In genomic region chr9:68751556-68751955, GRCh38 we compare ENCODE assay signal across 22 cellular contexts. TPM values are rescaled to one million over a fixed set of nuclear protein-coding genes. Genes with fewer than 3 reads are reported as not detected.
"Had no signal": no experiment of that assay in that cellular context is flagged by ENCODE, and none has a peak within 500 bp of the region (broad histone marks: within the 10 kb centered on the region; RNA-seq: fewer than 3 reads in every experiment).

No MANE protein-coding gene starts in this region.

- H3K27ac Mint-ChIP-seq: natural killer cell had no signal

- H3K4me3 Mint-ChIP-seq: central memory CD8-positive, alpha-beta T cell; natural killer cell; neural crest cell; type B pancreatic cell had no signal

- H3K27me3 ChIP-seq: dorsolateral prefrontal cortex, foreskin keratinocyte, heart left ventricle, sigmoid colon, suprapubic skin, thyroid gland had no signal

- H3K27me3 Mint-ChIP-seq: type B pancreatic cell had no signal

- H3K27ac ChIP-seq: dorsolateral prefrontal cortex, foreskin keratinocyte, sigmoid colon, skin epidermis, suprapubic skin, thyroid gland had no signal

- H3K36me3 Mint-ChIP-seq: natural killer cell, type B pancreatic cell had no signal

- ATAC-seq: esophagus mucosa, heart left ventricle, left ventricle myocardium superior, natural killer cell had no signal

- H3K36me3 ChIP-seq: heart left ventricle, sigmoid colon, suprapubic skin, thyroid gland had no signal

- DNase-seq: cortex of kidney; dorsolateral prefrontal cortex; effector CD8-positive, alpha-beta T cell; heart left ventricle; hippocampal formation; left colon; left ventricle myocardium superior; natural killer cell; posterior cingulate gyrus; sigmoid colon; stimulated activated CD4-positive, alpha-beta T cell treated with anti-CD3 and anti-CD28 coated beads, Interleukin-2, amount 100 ng/mL, for 24 hours; stimulated activated CD4-positive, alpha-beta T cell treated with anti-CD3 and anti-CD28 coated beads, Interleukin-4, amount 100 ng/mL, for 4 hours; stimulated activated naive CD4-positive, alpha-beta T cell treated with Interleukin-2 at 50 U/mL for 16 hours; thyroid gland had no signal

- H3K9me3 Mint-ChIP-seq: central memory CD8-positive, alpha-beta T cell; natural killer cell; neural crest cell; type B pancreatic cell had no signal

- H3K4me3 ChIP-seq: dorsolateral prefrontal cortex, heart left ventricle, sigmoid colon, skin epidermis, suprapubic skin, thyroid gland had no signal

- H3K4me1 Mint-ChIP-seq: central memory CD8-positive, alpha-beta T cell; natural killer cell had no signal

- H3K4me1 ChIP-seq: foreskin keratinocyte, suprapubic skin, thyroid gland had no signal

- H3K9me3 ChIP-seq: heart left ventricle, sigmoid colon, suprapubic skin, thyroid gland had no signal

RNA-seq across cellular contexts. Expression of gene PIP5K1B, which starts 46.5 kb away (rescaled TPM):
- total RNA-seq: osteocyte had no signal
- polyA plus RNA-seq: foreskin keratinocyte had no signal
